In genomic region chr17:49775546-49776260, GRCh38 we compare ENCODE assay signal across 1 cellular context.
TF ChIP-seq lines count a peak whose summit lies in the region.

No MANE protein-coding gene starts in this region.

TF ChIP-seq in K562, 482 proteins besides CTCF, POLR2A, EP300 and RAD21 (continued from another document):
- TF ChIP-seq BCLAF1 (IDR thresholded peaks at IDR 0.05; ENCODE audit: borderline replicate concordance in 1 of 2, control insufficient read depth in 1 of 2, low read depth in 2 of 2, low read length in 1 of 2) (no peak), SUPT5H (IDR thresholded peaks at IDR 0.05) (no peak), CBX1 (IDR thresholded peaks at IDR 0.05; ENCODE audit: low read depth) (no peak), MIER1 (IDR thresholded peaks at IDR 0.05; ENCODE audit: low read depth) (no peak), DIDO1 (tag; IDR thresholded peaks at IDR 0.05; ENCODE audit: low read depth) (no peak), ZEB2 (IDR thresholded peaks at IDR 0.05) (no peak), ATF4 (CRISPR knock-in tag; IDR thresholded peaks at IDR 0.05) (no peak), BACH1 (tag; IDR thresholded peaks at IDR 0.05) (no peak), ID3 (CRISPR knock-in tag; IDR thresholded peaks at IDR 0.05) (no peak), ID3 (tag; IDR thresholded peaks at IDR 0.05) (no peak), ESRRB (CRISPR knock-in tag; IDR thresholded peaks at IDR 0.05; ENCODE audit: borderline replicate concordance) (no peak), POLR2B (IDR thresholded peaks at IDR 0.05; ENCODE audit: low read depth, partially characterized antibody) (no peak), CAMTA2 (CRISPR knock-in tag; conservative IDR thresholded peaks at IDR 0.05) (no peak)
